ENCODE assay signal across 11 cellular contexts in the genomic region with DNA sequence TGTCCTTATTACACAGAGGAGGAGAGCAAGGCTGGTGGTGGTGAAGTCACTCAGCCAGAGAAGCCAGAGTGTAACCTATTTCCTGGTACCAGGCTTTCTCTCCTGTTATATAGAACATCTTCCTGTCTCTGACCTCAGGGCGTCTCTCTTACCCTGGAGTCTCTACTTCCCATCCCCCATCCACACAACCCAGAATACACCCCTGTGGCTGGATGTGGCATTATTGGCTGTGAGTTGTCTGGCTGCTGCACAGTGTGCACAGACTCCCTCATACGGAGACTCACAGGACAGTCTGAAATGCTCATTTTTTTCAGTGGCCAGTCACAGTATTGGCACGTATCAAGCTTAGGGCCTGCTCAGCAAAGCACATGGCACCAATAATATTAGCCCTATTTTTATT. TPM values are rescaled to one million over a fixed set of nuclear protein-coding genes. Genes with fewer than 3 reads are reported as not detected.
DNase-seq lines count a peak whose midpoint lies in the region; ATAC-seq and TF ChIP-seq lines count a peak whose summit lies in the region.
"Had no signal": no experiment of that assay in that cellular context is flagged by ENCODE, and none has a peak within 500 bp of the region (broad histone marks: within the 10 kb centered on the region; RNA-seq: fewer than 3 reads in every experiment).

No MANE protein-coding gene starts in this region.

- no peak for TF ChIP-seq CTCF in heart right ventricle (IDR thresholded peaks at IDR 0.05)
- TF ChIP-seq CTCF in upper lobe of right lung (IDR thresholded peaks at IDR 0.05), result no peak

- no peaks in the 10 kb centered on the region for H3K36me3 ChIP-seq in heart right ventricle
- no peaks in the 10 kb centered on the region for H3K36me3 ChIP-seq in upper lobe of right lung

- H3K36me3 Mint-ChIP-seq in activated naive CD8-positive, alpha-beta T cell treated with anti-CD3 and anti-CD28 coated beads, Interleukin-2, amount 10 ng/mL, durations not matched to agents 7 days and 5 days, result no peaks in the 10 kb centered on the region

- peak overlapping the region; percentile 61 for H3K4me3 Mint-ChIP-seq in activated naive CD8-positive, alpha-beta T cell treated with anti-CD3 and anti-CD28 coated beads, Interleukin-2, amount 10 ng/mL, durations not matched to agents 7 days and 5 days

- peaks cover 14% of the 10 kb centered on the region for H3K27me3 Mint-ChIP-seq in activated naive CD8-positive, alpha-beta T cell treated with anti-CD3 and anti-CD28 coated beads, Interleukin-2, amount 10 ng/mL, durations not matched to agents 7 days and 5 days

- H3K27ac Mint-ChIP-seq in activated naive CD8-positive, alpha-beta T cell treated with anti-CD3 and anti-CD28 coated beads, Interleukin-2, amount 10 ng/mL, durations not matched to agents 7 days and 5 days, result peak overlapping the region; percentile 83

- H3K9me3 Mint-ChIP-seq in activated naive CD8-positive, alpha-beta T cell treated with anti-CD3 and anti-CD28 coated beads, Interleukin-2, amount 10 ng/mL, durations not matched to agents 7 days and 5 days, result no peaks in the 10 kb centered on the region
- H3K9me3 Mint-ChIP-seq: CD8-positive, alpha-beta memory T cell had no signal

- WGBS in heart right ventricle, 2 donors, result 79 to 80% methylated on average over 3 of the region's 3 CpGs

- peaks cover 26% of the 10 kb centered on the region for H3K4me1 Mint-ChIP-seq in activated naive CD8-positive, alpha-beta T cell treated with anti-CD3 and anti-CD28 coated beads, Interleukin-2, amount 10 ng/mL, durations not matched to agents 7 days and 5 days

- ATAC-seq in heart right ventricle (no peak), upper lobe of right lung (peak; percentile 35)
- ATAC-seq in activated naive CD8-positive, alpha-beta T cell treated with anti-CD3 and anti-CD28 coated beads, Interleukin-2, amount 10 ng/mL, durations not matched to agents 7 days and 5 days (ENCODE audit: low read depth), result peak; percentile 100

- POLR2A ChIA-PET in activated naive CD8-positive, alpha-beta T cell treated with anti-CD3 and anti-CD28 coated beads, Interleukin-2, amount 10 ng/mL, durations not matched to agents 7 days and 5 days (lab: Charles Lee), result interaction anchor here (0.6 to 3.5 kb wide), 3 partner anchors 34 to 1097 kb away, joined by 3 to 20 read pairs (median 6); a partner anchor contains a TSS

- H3K27ac ChIP-seq in heart right ventricle, result no peak overlapping the region
- H3K27ac ChIP-seq in upper lobe of right lung, result no peak overlapping the region
- H3K27ac ChIP-seq: HL-60 had no signal

- peak; percentile 44 for DNase-seq in cardiac septum (ENCODE audit: low spot score)
- no peak for DNase-seq in heart right ventricle
- DNase-seq in NCI-H2196 treated with DMSO at 0.1 percent for 48 hours (lab: John Stamatoyannopoulos, UW; ENCODE audit: unreplicated experiment), result peak; percentile 25
- DNase-seq in activated naive CD8-positive, alpha-beta T cell treated with anti-CD3 and anti-CD28 coated beads, Interleukin-2, amount 10 ng/mL, durations not matched to agents 7 days and 5 days, result peak; percentile 65
- peak; percentile 4 for DNase-seq in upper lobe of right lung
- no peak for DNase-seq in activated CD4-positive, CD25-positive, alpha-beta regulatory T cell (lab: John Stamatoyannopoulos, UW)
- no peak for DNase-seq in NCI-H82 (lab: John Stamatoyannopoulos, UW)
- no peak for DNase-seq in T-helper 9 cell
- DNase-seq: NCI-H345 had no signal

- H3K9me3 ChIP-seq in heart right ventricle (no peaks in the 10 kb centered on the region), upper lobe of right lung (no peaks in the 10 kb centered on the region)

- no peaks in the 10 kb centered on the region for H3K4me1 ChIP-seq in heart right ventricle
- H3K4me1 ChIP-seq in upper lobe of right lung, result no peaks in the 10 kb centered on the region

- H3K4me3 ChIP-seq in heart right ventricle (no peak overlapping the region), upper lobe of right lung (no peak overlapping the region)

- H3K27me3 ChIP-seq in heart right ventricle (peaks cover 0 to 7% (median 3%) of the 10 kb centered on the region in 7 donors), upper lobe of right lung (no peaks in the 10 kb centered on the region)

- intact Hi-C loops in cardiac septum (cut with DNase I) (no loop called here), heart right ventricle (cut with DNase I) (no loop called here), upper lobe of right lung (cut with DNase I) (no loop called here)

RNA-seq across cellular contexts. Expression of a gene that starts 8.6 kb away (rescaled TPM):
- 2.2 TPM for total RNA-seq in cardiac septum
- 1 to 10 TPM in 9 of 10 donors, under 1 TPM in 1; 0.42 to 4.0 (median 1.5) TPM for total RNA-seq in heart right ventricle
- polyA plus RNA-seq in heart right ventricle, result 1 to 10 TPM in 1 of 2 donors, under 1 TPM in 1; 0.66 to 2.2 TPM
- total RNA-seq in activated naive CD8-positive, alpha-beta T cell treated with anti-CD3 and anti-CD28 coated beads, Interleukin-2, amount 10 ng/mL, durations not matched to agents 7 days and 5 days, result 1 to 10 TPM; 2.2 TPM
- 3.7 TPM for total RNA-seq in upper lobe of right lung

RNA-seq across cellular contexts. Expression of a gene that starts 35.2 kb away (rescaled TPM):
- total RNA-seq in cardiac septum (25.5 TPM), heart right ventricle (10 to 100 TPM; 19.6 to 47.9 (median 23.9) TPM), upper lobe of right lung (47.5 TPM)
- polyA plus RNA-seq in heart right ventricle, result 10 to 100 TPM; 36.0 to 56.3 TPM
- total RNA-seq in activated naive CD8-positive, alpha-beta T cell treated with anti-CD3 and anti-CD28 coated beads, Interleukin-2, amount 10 ng/mL, durations not matched to agents 7 days and 5 days, result 10 to 100 TPM; 63.4 to 65.5 TPM

RNA-seq across cellular contexts. Expression of a gene that starts 39.3 kb away (rescaled TPM):
- 5.5 TPM for total RNA-seq in cardiac septum
- total RNA-seq in heart right ventricle, result 10 to 100 TPM in 2 of 10 donors, 1 to 10 TPM in 8; 4.1 to 10.9 (median 7.0) TPM
- 1 to 10 TPM; 1.1 to 3.6 TPM for polyA plus RNA-seq in heart right ventricle
- 100 to 1,000 TPM; 131 to 140 TPM for total RNA-seq in activated naive CD8-positive, alpha-beta T cell treated with anti-CD3 and anti-CD28 coated beads, Interleukin-2, amount 10 ng/mL, durations not matched to agents 7 days and 5 days
- 4.8 TPM for total RNA-seq in upper lobe of right lung

RNA-seq across cellular contexts. Expression of a gene that starts 47.0 kb away (rescaled TPM):
- total RNA-seq in cardiac septum, result 17.3 TPM
- 10 to 100 TPM; 11.0 to 24.2 (median 16.3) TPM for total RNA-seq in heart right ventricle
- 10 to 100 TPM; 19.5 to 26.0 TPM for polyA plus RNA-seq in heart right ventricle
- total RNA-seq in activated naive CD8-positive, alpha-beta T cell treated with anti-CD3 and anti-CD28 coated beads, Interleukin-2, amount 10 ng/mL, durations not matched to agents 7 days and 5 days, result 10 to 100 TPM; 33.6 to 33.9 TPM
- total RNA-seq in upper lobe of right lung, result 40.6 TPM

Comparison
In these comparisons a context has a peak if more than half of its experiments do, and no peak if none do; other contexts are left out.
1. DNase-seq: peak in cardiac septum (single experiment), NCI-H2196 treated with DMSO at 0.1 percent for 48 hours (single experiment), activated naive CD8-positive, alpha-beta T cell treated with anti-CD3 and anti-CD28 coated beads, Interleukin-2, amount 10 ng/mL, durations not matched to agents 7 days and 5 days (single experiment) and upper lobe of right lung (single experiment); none in heart right ventricle (0 of 2), activated CD4-positive, CD25-positive, alpha-beta regulatory T cell (0 of 4), NCI-H82 (single experiment) and T-helper 9 cell (single experiment).
2. ATAC-seq: peak in activated naive CD8-positive, alpha-beta T cell treated with anti-CD3 and anti-CD28 coated beads, Interleukin-2, amount 10 ng/mL, durations not matched to agents 7 days and 5 days (single experiment) and upper lobe of right lung (single experiment); none in heart right ventricle (0 of 8).
3. RNA of a gene that starts 39.3 kb away (total RNA-seq): 131 to 140 TPM in activated naive CD8-positive, alpha-beta T cell treated with anti-CD3 and anti-CD28 coated beads, Interleukin-2, amount 10 ng/mL, durations not matched to agents 7 days and 5 days; 4.1 to 10.9 TPM in heart right ventricle, 5.5 TPM in cardiac septum (single experiment) and 4.8 TPM in upper lobe of right lung (single experiment); every median in the first group is over 10 times any median in the second.